In the genomic region with DNA sequence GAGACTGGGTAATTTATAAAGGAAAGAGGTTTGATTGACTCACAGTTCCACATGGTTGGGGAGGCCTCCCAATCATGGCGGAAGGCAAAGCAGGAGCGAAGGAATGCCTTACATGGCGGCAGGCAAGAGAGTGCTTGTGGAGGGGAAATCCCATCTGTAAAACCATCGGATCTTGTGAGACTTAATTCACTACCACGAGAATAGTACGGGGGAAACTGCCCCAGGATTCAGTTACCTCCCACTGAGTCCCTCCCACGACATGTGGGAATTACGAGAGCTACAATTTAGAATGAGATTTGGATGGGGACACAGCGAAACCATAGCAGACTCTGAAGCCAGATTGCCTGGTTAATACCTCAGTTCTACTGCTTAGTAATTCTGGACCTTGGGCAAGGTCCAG, we compare ENCODE assay signal across 1 cellular context.
TF ChIP-seq lines count a peak whose summit lies in the region.

No MANE protein-coding gene starts in this region.

TF ChIP-seq in A549, 52 proteins besides CTCF, POLR2A, EP300 and RAD21 (continued from another document):
- TF ChIP-seq ATOH8 (CRISPR knock-in tag; IDR thresholded peaks at IDR 0.05; ENCODE audit: low read depth), result no peak
- no peak for TF ChIP-seq NFE2L2 (conservative IDR thresholded peaks at IDR 0.05; ENCODE audit: low read length)
- TF ChIP-seq, protein P1, sequence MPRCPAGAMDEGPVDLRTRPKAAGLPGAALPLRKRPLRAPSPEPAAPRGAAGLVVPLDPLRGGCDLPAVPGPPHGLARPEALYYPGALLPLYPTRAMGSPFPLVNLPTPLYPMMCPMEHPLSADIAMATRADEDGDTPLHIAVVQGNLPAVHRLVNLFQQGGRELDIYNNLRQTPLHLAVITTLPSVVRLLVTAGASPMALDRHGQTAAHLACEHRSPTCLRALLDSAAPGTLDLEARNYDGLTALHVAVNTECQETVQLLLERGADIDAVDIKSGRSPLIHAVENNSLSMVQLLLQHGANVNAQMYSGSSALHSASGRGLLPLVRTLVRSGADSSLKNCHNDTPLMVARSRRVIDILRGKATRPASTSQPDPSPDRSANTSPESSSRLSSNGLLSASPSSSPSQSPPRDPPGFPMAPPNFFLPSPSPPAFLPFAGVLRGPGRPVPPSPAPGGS (IDR thresholded peaks at IDR 0.05), result no peak
- TF ChIP-seq POLR2AphosphoS2 (conservative IDR thresholded peaks at IDR 0.05; ENCODE audit: low read length), result no peak
- no peak for TF ChIP-seq TFCP2L1 (CRISPR knock-in tag; IDR thresholded peaks at IDR 0.05)
- no peak for TF ChIP-seq EHMT2 (IDR thresholded peaks at IDR 0.05; ENCODE audit: low read depth)
- TF ChIP-seq NPAS2 (CRISPR knock-in tag; IDR thresholded peaks at IDR 0.05; ENCODE audit: borderline replicate concordance), result no peak
- TF ChIP-seq JUNB (IDR thresholded peaks at IDR 0.05), result no peak
- TF ChIP-seq HOXA7 (CRISPR knock-in tag; IDR thresholded peaks at IDR 0.05), result no peak
- TF ChIP-seq RARB (CRISPR knock-in tag; IDR thresholded peaks at IDR 0.05), result no peak
- no peak for TF ChIP-seq CHD4 (IDR thresholded peaks at IDR 0.05; ENCODE audit: borderline replicate concordance)
